ENCODE assay signal across 1 cellular context in genomic region chr19:3849092-3849491, GRCh38.
TF ChIP-seq lines count a peak whose summit lies in the region.

No MANE protein-coding gene starts in this region.

TF ChIP-seq in HepG2, 621 proteins besides CTCF, POLR2A, EP300 and RAD21 (continued from another document):
- TF ChIP-seq ZNF574 (CRISPR knock-in tag; IDR thresholded peaks at IDR 0.05) (peak; percentile 33; the same call in 1 of the 2 replicates), HMGXB4 (CRISPR knock-in tag; IDR thresholded peaks at IDR 0.05; ENCODE audit: borderline replicate concordance in 1 of 2, low read depth in 1 of 2) (0 out of 4 replicates have a peak, but pooled peaks of 1 of the 2 experiments have one; percentile 27), ZNF10 (CRISPR knock-in tag; IDR thresholded peaks at IDR 0.05; ENCODE audit: borderline replicate concordance, low read depth) (no peak), XRCC5 (optimal IDR thresholded peaks at IDR 0.05; ENCODE audit: low read length) (peak; percentile 26), STAG1 (CRISPR knock-in tag; IDR thresholded peaks at IDR 0.05) (peak; percentile 58), MNT (IDR thresholded peaks at IDR 0.05) (no peak), SALL1 (CRISPR knock-in tag; IDR thresholded peaks at IDR 0.05) (0 out of 2 replicates have a peak, but pooled peaks have one; percentile 20)
TF ChIP-seq in HepG2: peak in this region for 8.
